Comparison of ENCODE assay signal across 8 cellular contexts in the genomic region with DNA sequence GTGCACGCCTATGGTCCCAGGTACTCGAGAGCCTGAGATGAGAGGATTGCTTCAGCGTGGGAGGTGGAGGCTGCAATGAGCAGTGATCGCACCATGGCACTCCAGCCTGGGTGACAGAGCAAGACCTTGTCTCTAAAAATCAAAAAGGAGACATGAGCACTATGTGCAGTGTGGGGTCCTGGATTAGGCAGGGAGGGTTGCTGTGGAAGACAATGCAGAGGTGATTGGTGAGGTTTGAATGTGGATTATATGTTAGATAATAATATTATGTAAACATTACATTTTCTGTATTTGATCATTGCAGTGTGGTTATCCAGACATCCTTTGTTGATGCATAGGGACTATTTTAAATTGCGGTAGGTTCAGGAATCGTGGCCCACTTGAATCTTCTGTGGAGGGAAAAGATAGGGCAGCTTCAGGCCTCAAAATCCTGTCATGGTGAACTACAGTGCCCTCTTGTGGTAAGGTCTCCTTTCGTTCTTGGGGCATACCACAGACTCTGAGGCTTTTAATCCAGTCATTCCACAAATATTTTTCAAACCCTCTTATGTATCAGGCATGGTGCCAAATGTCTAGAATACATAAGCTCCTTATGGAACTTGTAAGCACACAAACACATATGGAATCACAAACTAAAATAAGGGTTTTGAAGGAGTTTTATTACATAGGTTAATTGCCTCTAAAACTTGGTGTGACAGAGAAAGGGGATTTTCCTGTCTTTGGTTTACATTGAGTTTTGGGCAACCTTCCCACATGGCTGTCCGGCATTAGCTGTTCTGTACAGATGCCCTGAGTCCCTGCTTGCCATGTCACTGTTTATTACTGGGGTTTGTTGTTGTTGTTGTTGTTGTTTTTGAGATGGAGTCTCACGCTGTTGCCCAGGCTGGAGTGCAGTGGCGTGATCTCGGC. TPM values are rescaled to one million over a fixed set of nuclear protein-coding genes. Genes with fewer than 3 reads are reported as not detected.
DNase-seq lines count a peak whose midpoint lies in the region; ATAC-seq, FAIRE-seq and TF ChIP-seq lines count a peak whose summit lies in the region.

No MANE protein-coding gene starts in this region.

- no peak overlapping the region for H3K4me3 ChIP-seq in MG63
- no peak overlapping the region for H3K4me3 ChIP-seq in SJSA1
- H3K4me3 ChIP-seq in adipocyte (ENCODE audit: low read length): no peak overlapping the region
- no peak overlapping the region for H3K4me3 ChIP-seq in left ventricle myocardium inferior
- no peak overlapping the region for H3K4me3 ChIP-seq in gastrocnemius medialis

- no peak for TF ChIP-seq POLR2A in gastrocnemius medialis (IDR thresholded peaks at IDR 0.05)

- H3K36me3 ChIP-seq in MG63 (no peaks in the 10 kb centered on the region), SJSA1 (no peaks in the 10 kb centered on the region), adipocyte (ENCODE audit: control insufficient read depth, insufficient read depth, low read length, severe bottlenecking) (peaks cover 47% of the 10 kb centered on the region), left ventricle myocardium inferior (peaks cover 56% of the 10 kb centered on the region), gastrocnemius medialis (peaks cover 0 to 19% of the 10 kb centered on the region in 2 donors)

- intact Hi-C loops in left ventricle myocardium inferior (cut with micrococcal nuclease) (loop anchor here (2.0 kb wide), 1 partner anchor 125 kb away; no protein-coding TSS in a partner anchor), gastrocnemius medialis (cut with DNase I; ENCODE audit: low total_unique reads) (loop anchor here (1.0 to 5.0 kb wide), 2 partner anchors 107 to 125 kb away; no protein-coding TSS in a partner anchor)

- H3K27me3 ChIP-seq in MG63: no peaks in the 10 kb centered on the region
- H3K27me3 ChIP-seq in SJSA1 (replicated peaks): no peaks in the 10 kb centered on the region
- H3K27me3 ChIP-seq in adipocyte (replicated peaks; ENCODE audit: control insufficient read depth, insufficient read depth, low read length): no peaks in the 10 kb centered on the region
- H3K27me3 ChIP-seq in left ventricle myocardium inferior (ENCODE audit: low read depth): no peaks in the 10 kb centered on the region
- no peaks in the 10 kb centered on the region for H3K27me3 ChIP-seq in gastrocnemius medialis

- FAIRE-seq in D721Med (lab: Jason Lieb, UNC): peak; percentile 71

- peak; percentile 78 for TF ChIP-seq CTCF in D721Med (IDR thresholded peaks at IDR 0.05; ENCODE audit: insufficient read depth, missing control alignments)
- peak; percentile 84 for TF ChIP-seq CTCF in left ventricle myocardium inferior (IDR thresholded peaks at IDR 0.05; ENCODE audit: borderline replicate concordance)
- TF ChIP-seq CTCF in gastrocnemius medialis (IDR thresholded peaks at IDR 0.05 in 4 of 5, conservative IDR thresholded peaks at IDR 0.05 in 1 of 5): peak; percentile 81 to 88 (median 85)

- H3K4me1 ChIP-seq in SJSA1 (replicated peaks) (peaks cover 5% of the 10 kb centered on the region), adipocyte (ENCODE audit: control insufficient read depth, insufficient read depth, low read length) (peaks cover 11% of the 10 kb centered on the region), left ventricle myocardium inferior (peaks cover 43% of the 10 kb centered on the region), gastrocnemius medialis (peaks cover 0 to 6% of the 10 kb centered on the region in 2 donors)

- ATAC-seq in GM21390 (IDR thresholded peaks at IDR 0.05; ENCODE audit: unreplicated experiment) (peak; percentile 77), gastrocnemius medialis (peak; percentile 86 to 87), GM18519 (IDR thresholded peaks at IDR 0.05; ENCODE audit: low FRiP score, unreplicated experiment) (no peak)

- DNase-seq in D721Med (ENCODE audit: insufficient read length, low spot score): peak; percentile 42
- DNase-seq in MG63: peak; percentile 43
- peak; percentile 62 to 68 for DNase-seq in SJSA1 (ENCODE audit: low read depth in 1 of 2, low spot score in 2 of 2)
- peak; percentile 96 for DNase-seq in adipocyte (ENCODE audit: low read depth)
- DNase-seq in left ventricle myocardium inferior: no peak
- peak; percentile 33 to 34 for DNase-seq in gastrocnemius medialis

- H3K27ac ChIP-seq in SJSA1: no peak overlapping the region
- H3K27ac ChIP-seq in left ventricle myocardium inferior (replicated peaks): no peak overlapping the region
- H3K27ac ChIP-seq in gastrocnemius medialis: peak overlapping the region in 1 of 4 donors; percentile 17

- no peak overlapping the region for H3K9ac ChIP-seq in adipocyte (ENCODE audit: low read length)

- in situ Hi-C loops in gastrocnemius medialis (cut with MboI; ENCODE audit: low sequenced_read_pairs in 4 of 4): loop anchor here (5.0 kb wide), 2 partner anchors 122 to 127 kb away; no protein-coding TSS in a partner anchor

- H3K9me3 ChIP-seq in MG63 (no peaks in the 10 kb centered on the region), SJSA1 (replicated peaks) (no peaks in the 10 kb centered on the region), adipocyte (ENCODE audit: control insufficient read depth, low read length) (no peaks in the 10 kb centered on the region), left ventricle myocardium inferior (replicated peaks) (no peaks in the 10 kb centered on the region), gastrocnemius medialis (no peaks in the 10 kb centered on the region)

RNA-seq across cellular contexts. Expression of a gene that starts 37.7 kb away (rescaled TPM):
- total RNA-seq in MG63 (2014; rRNA removed; shearing (Covaris generic); ENCODE audit: low replicate concordance): 12.0 and 12.9 TPM in 2 replicates
- total RNA-seq in SJSA1 (2014; rRNA removed; shearing (Covaris generic)): 7.4 and 9.2 TPM in 2 replicates
- total RNA-seq in left ventricle myocardium inferior (437 TPM), gastrocnemius medialis (100 to 1,000 TPM in 1 of 4 donors, 10 to 100 TPM in 3; 80.8 to 168 (median 91.3) TPM)
